Comparison of ENCODE assay signal across 8 cellular contexts in genomic region chr5:177930269-177931031, GRCh38.
DNase-seq lines count a peak whose midpoint lies in the region; ATAC-seq and TF ChIP-seq lines count a peak whose summit lies in the region.
"Not testable (repeated sequence)": the region's sequence is repeated elsewhere in the genome, so short reads cannot be mapped to it uniquely, and the experiment has no call there.

No MANE protein-coding gene starts in this region.

- TF ChIP-seq RAD21 in IMR-90 (IDR thresholded peaks at IDR 0.05; ENCODE audit: low read length), result not testable (repeated sequence)

- not testable (repeated sequence) for H3K27me3 ChIP-seq in IMR-90 (ENCODE audit: control insufficient read depth, insufficient read depth, low read length); left ventricle myocardium inferior (ENCODE audit: low read depth); gastrocnemius medialis

- not testable (repeated sequence) for H3K4me3 ChIP-seq in IMR-90 (ENCODE audit: insufficient read depth, low read depth, low read length); left ventricle myocardium inferior; mesodermal cell (ENCODE audit: extremely low read depth, insufficient read depth, low read length, poor library complexity, severe bottlenecking); gastrocnemius medialis

- POLR2A ChIA-PET in IMR-90 (lab: Charles Lee; ENCODE audit: unreplicated experiment); WTC11 (lab: Charles Lee): not testable (repeated sequence)

- ATAC-seq in IMR-90 (ENCODE audit: low read depth), result peak; percentile 35; the same call in 1 of the 2 replicates
- peak; percentile 46 for ATAC-seq in WTC11
- ATAC-seq in esophagus mucosa, result peak; percentile 39
- ATAC-seq in gastrocnemius medialis, result peak; percentile 60 to 83

- H3K27ac ChIP-seq in IMR-90 (ENCODE audit: insufficient read depth, low read length), result not testable (repeated sequence)
- peak overlapping the region; percentile 50 for H3K27ac ChIP-seq in left ventricle myocardium inferior (replicated peaks)
- peak overlapping the region; percentile 16 for H3K27ac ChIP-seq in mesodermal cell (ENCODE audit: low read depth, low read length, severe bottlenecking)
- H3K27ac ChIP-seq in gastrocnemius medialis, result peak overlapping the region in 1 of 4 donors; percentile 35

- H2BK5ac ChIP-seq in IMR-90 (ENCODE audit: low read depth, low read length, poor library complexity, severe bottlenecking), result not testable (repeated sequence)

- intact Hi-C loops in IMR-90 (cut with micrococcal nuclease); left ventricle myocardium inferior (cut with micrococcal nuclease); gastrocnemius medialis (cut with DNase I; ENCODE audit: low total_unique reads): not testable (repeated sequence)

- not testable (repeated sequence) for TF ChIP-seq POLR2A in IMR-90 (IDR thresholded peaks at IDR 0.05; ENCODE audit: low read depth, low read length); gastrocnemius medialis (IDR thresholded peaks at IDR 0.05)

- not testable (repeated sequence) for H3K4ac ChIP-seq in IMR-90 (ENCODE audit: low read depth, low read length)

- not testable (repeated sequence) for H4K8ac ChIP-seq in IMR-90 (ENCODE audit: low read depth in 2 of 2, low read length in 2 of 2)

- not testable (repeated sequence) for H4K20me1 ChIP-seq in IMR-90 (ENCODE audit: insufficient read depth, low read length)

- H3K9me3 Mint-ChIP-seq in WTC11, result not testable (repeated sequence)

- in situ Hi-C loops in IMR-90 (cut with MboI; ENCODE audit: low sequenced_read_pairs), result loop anchor here (25.0 kb wide), 1 partner anchor 232 kb away; the partner anchor contains the start of gene NHP2
- in situ Hi-C loops in gastrocnemius medialis (cut with MboI; ENCODE audit: low sequenced_read_pairs in 4 of 4), result not testable (repeated sequence)

- not testable (repeated sequence) for H3K18ac ChIP-seq in IMR-90 (ENCODE audit: low read depth, low read length)

- not testable (repeated sequence) for H3K56ac ChIP-seq in IMR-90 (ENCODE audit: extremely low read depth, insufficient read depth, low read length)

- not testable (repeated sequence) for H4K91ac ChIP-seq in IMR-90 (ENCODE audit: insufficient read depth, low read depth, low read length)

- not testable (repeated sequence) for TF ChIP-seq CTCF in IMR-90 (conservative IDR thresholded peaks at IDR 0.05; ENCODE audit: low read depth, low read length); WTC11 (IDR thresholded peaks at IDR 0.05); left ventricle myocardium inferior (IDR thresholded peaks at IDR 0.05; ENCODE audit: borderline replicate concordance); gastrocnemius medialis (IDR thresholded peaks at IDR 0.05 in 4 of 5, conservative IDR thresholded peaks at IDR 0.05 in 1 of 5)

- CTCF ChIA-PET in IMR-90 (lab: Yijun Ruan, JAX); WTC11 (lab: Charles Lee): not testable (repeated sequence)

- H3K23ac ChIP-seq in IMR-90 (ENCODE audit: low read depth, low read length), result not testable (repeated sequence)

- H2BK120ac ChIP-seq in IMR-90 (ENCODE audit: low read depth, low read length), result not testable (repeated sequence)

- not testable (repeated sequence) for H3K4me3 Mint-ChIP-seq in WTC11

- not testable (repeated sequence) for H2AFZ ChIP-seq in IMR-90 (replicated peaks; ENCODE audit: low read length, poor library complexity)

- H3K27me3 Mint-ChIP-seq in WTC11 (ENCODE audit: low read depth), result not testable (repeated sequence)

- H3K36me3 Mint-ChIP-seq in WTC11, result not testable (repeated sequence)

- not testable (repeated sequence) for H2AK5ac ChIP-seq in IMR-90 (ENCODE audit: low read depth, low read length)

- H4K5ac ChIP-seq in IMR-90 (ENCODE audit: low read depth, low read length), result not testable (repeated sequence)

- not testable (repeated sequence) for H2BK20ac ChIP-seq in IMR-90 (ENCODE audit: low read depth, low read length)

- H2BK15ac ChIP-seq in IMR-90 (ENCODE audit: low read depth, low read length), result not testable (repeated sequence)

- not testable (repeated sequence) for H3K79me1 ChIP-seq in IMR-90 (ENCODE audit: low read depth in 1 of 2, low read length in 2 of 2)

- not testable (repeated sequence) for H3K9ac ChIP-seq in IMR-90 (ENCODE audit: low read depth, low read length)

- peaks cover 13% of the 10 kb centered on the region for H3K4me1 Mint-ChIP-seq in WTC11

- H3K9me1 ChIP-seq in IMR-90 (ENCODE audit: insufficient read depth, low read length), result not testable (repeated sequence)

- not testable (repeated sequence) for H2AK9ac ChIP-seq in IMR-90 (replicated peaks; ENCODE audit: low read depth, low read length, poor library complexity)

- not testable (repeated sequence) for BruUV-seq in IMR-90 (replicated peaks; lab: Mats Ljungman, UMichigan)

- DNase-seq in DMS 273 (lab: John Stamatoyannopoulos, UW; ENCODE audit: unreplicated experiment) (peak; percentile 42), NCI-H460 (ENCODE audit: extremely low read depth, low read depth) (peak; percentile 38), left ventricle myocardium inferior (peak; percentile 49), gastrocnemius medialis (peak in 1 of 2 donors; percentile 4)
- not testable (repeated sequence) for DNase-seq in IMR-90; WTC11 (ENCODE audit: low spot score)

- H3K9me3 ChIP-seq in IMR-90 (ENCODE audit: control insufficient read depth, insufficient read depth, low read length); left ventricle myocardium inferior (replicated peaks); mesodermal cell (ENCODE audit: control insufficient read depth, low read length); gastrocnemius medialis: not testable (repeated sequence)

- not testable (repeated sequence) for H3K27ac Mint-ChIP-seq in WTC11

- H3K4me2 ChIP-seq in IMR-90 (ENCODE audit: low read depth, low read length), result not testable (repeated sequence)

- dilution Hi-C loops in IMR-90 (cut with HindIII; ENCODE audit: low sequenced_read_pairs, unreplicated experiment), result not testable (repeated sequence)

- no CpG with 5 or more reads among the region's 20 CpGs for WGBS in IMR-90 (ENCODE audit: extremely low coverage in 2 of 2, insufficient read length in 1 of 2), 2 experiments
- WGBS in mesodermal cell (ENCODE audit: insufficient coverage in 2 of 2), 2 experiments, result 63 to 70% methylated on average over 2 to 5 of the region's 20 CpGs

- H3K36me3 ChIP-seq in IMR-90 (ENCODE audit: control insufficient read depth, insufficient read depth, low read length); left ventricle myocardium inferior; mesodermal cell (ENCODE audit: control insufficient read depth, insufficient read depth, low read length); gastrocnemius medialis: not testable (repeated sequence)

- not testable (repeated sequence) for H3K14ac ChIP-seq in IMR-90 (replicated peaks; ENCODE audit: low read depth, low read length)

- H3K4me1 ChIP-seq in IMR-90 (ENCODE audit: control insufficient read depth, insufficient read depth, low read length); left ventricle myocardium inferior; mesodermal cell (ENCODE audit: control insufficient read depth, insufficient read depth, low read length, poor library complexity, severe bottlenecking); gastrocnemius medialis: not testable (repeated sequence)
